ENCODE assay signal across 16 cellular contexts in the genomic region with DNA sequence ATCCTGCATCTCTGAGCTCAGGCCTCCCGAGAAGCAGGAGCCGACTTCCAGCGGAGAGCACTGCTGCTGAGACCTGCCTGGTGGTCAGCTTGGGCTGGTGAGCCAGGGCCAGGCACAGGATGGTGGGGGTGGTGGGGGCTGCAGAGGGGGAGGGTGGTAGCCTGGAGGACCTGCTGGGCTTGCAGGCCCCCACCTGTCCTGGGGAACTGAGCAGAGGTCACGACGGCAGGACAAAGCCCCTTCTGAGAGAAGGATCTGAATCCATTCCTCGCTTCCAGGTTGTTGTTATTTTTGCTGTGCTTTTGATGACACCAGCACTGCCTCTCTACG. TPM values are rescaled to one million over a fixed set of nuclear protein-coding genes. Genes with fewer than 3 reads are reported as not detected.
DNase-seq lines count a peak whose midpoint lies in the region; ATAC-seq and TF ChIP-seq lines count a peak whose summit lies in the region.
"Had no signal": no experiment of that assay in that cellular context is flagged by ENCODE, and none has a peak within 500 bp of the region (broad histone marks: within the 10 kb centered on the region; RNA-seq: fewer than 3 reads in every experiment).

No MANE protein-coding gene starts in this region.

- no peak overlapping the region for H3K4me3 Mint-ChIP-seq in activated naive CD4-positive, alpha-beta T cell treated with anti-CD3 and anti-CD28 coated beads, Interleukin-2, amount 10 ng/mL, durations not matched to agents 7 days and 5 days
- no peak overlapping the region for H3K4me3 Mint-ChIP-seq in neural progenitor cell
- H3K4me3 Mint-ChIP-seq: GM23338 had no signal

- peak; percentile 8 for DNase-seq in activated naive CD4-positive, alpha-beta T cell treated with anti-CD3 and anti-CD28 coated beads, Interleukin-2, amount 10 ng/mL, durations not matched to agents 7 days and 5 days
- no peak for DNase-seq in activated naive CD4-positive, alpha-beta T cell (lab: John Stamatoyannopoulos, UW)
- DNase-seq in DND-41 (no peak), neural progenitor cell (ENCODE audit: low spot score) (no peak), spleen (peak; percentile 52), NCI-H526 (lab: John Stamatoyannopoulos, UW) (no peak), PC-9 (no peak)
- DNase-seq: 8988T; AML-193; C1 segment of cervical spinal cord; CD4-positive, alpha-beta memory T cell; DMS79; EL; H7 had no signal

- no peaks in the 10 kb centered on the region for H3K9me2 ChIP-seq in PC-9 (ENCODE audit: insufficient read depth)

- no peak overlapping the region for H3K27ac Mint-ChIP-seq in activated naive CD4-positive, alpha-beta T cell treated with anti-CD3 and anti-CD28 coated beads, Interleukin-2, amount 10 ng/mL, durations not matched to agents 7 days and 5 days
- no peak overlapping the region for H3K27ac Mint-ChIP-seq in neural progenitor cell

- ATAC-seq in DND-41 (ENCODE audit: insufficient read depth, low read depth) (no peak), HG02571 (IDR thresholded peaks at IDR 0.05; ENCODE audit: unreplicated experiment) (no peak)
- ATAC-seq: GM23338 had no signal

- no peaks in the 10 kb centered on the region for H3K9me3 ChIP-seq in DND-41 (ENCODE audit: insufficient read depth, low read length, severe bottlenecking)
- H3K9me3 ChIP-seq in neural progenitor cell (ENCODE audit: low read depth), result no peaks in the 10 kb centered on the region
- no peaks in the 10 kb centered on the region for H3K9me3 ChIP-seq in spleen
- H3K9me3 ChIP-seq in PC-9 (ENCODE audit: insufficient read depth, low read depth), result no peaks in the 10 kb centered on the region

- intact Hi-C loops in spleen (cut with DNase I; ENCODE audit: low total_unique reads) (no loop called here), PC-9 (cut with micrococcal nuclease; ENCODE audit: unreplicated experiment) (loop anchor here (10.0 kb wide), 1 partner anchor 53 kb away; no protein-coding TSS in a partner anchor)

- H3K27me3 ChIP-seq in DND-41 (ENCODE audit: insufficient read depth, low read length, poor library complexity), result no peaks in the 10 kb centered on the region
- H3K27me3 ChIP-seq in neural progenitor cell, result no peaks in the 10 kb centered on the region
- H3K27me3 ChIP-seq in spleen (replicated peaks in 1 of 7), result peaks cover 0 to 6% (median 0%) of the 10 kb centered on the region in 7 donors
- H3K27me3 ChIP-seq in PC-9 (ENCODE audit: insufficient read depth, low read depth), result no peaks in the 10 kb centered on the region

- BruUV-seq in PC-9 (replicated peaks; lab: Mats Ljungman, UMichigan), result no TSS peak

- no peaks in the 10 kb centered on the region for H3K36me3 ChIP-seq in DND-41 (ENCODE audit: insufficient read depth, low read length)
- H3K36me3 ChIP-seq in neural progenitor cell, result no peaks in the 10 kb centered on the region
- H3K36me3 ChIP-seq in spleen, result no peaks in the 10 kb centered on the region
- H3K36me3 ChIP-seq in PC-9 (ENCODE audit: low read depth), result no peaks in the 10 kb centered on the region

- H3K36me3 Mint-ChIP-seq in activated naive CD4-positive, alpha-beta T cell treated with anti-CD3 and anti-CD28 coated beads, Interleukin-2, amount 10 ng/mL, durations not matched to agents 7 days and 5 days, result no peaks in the 10 kb centered on the region
- no peaks in the 10 kb centered on the region for H3K36me3 Mint-ChIP-seq in neural progenitor cell
- H3K36me3 Mint-ChIP-seq: CD4-positive, alpha-beta memory T cell had no signal

- H3K4me3 ChIP-seq in DND-41 (ENCODE audit: low read depth in 1 of 2, low read length in 2 of 2), result peak overlapping the region in 1 of 2 experiments; percentile 51; a peak in 2 of 4 replicates
- no peak overlapping the region for H3K4me3 ChIP-seq in neural progenitor cell
- no peak overlapping the region for H3K4me3 ChIP-seq in spleen
- H3K4me3 ChIP-seq in PC-9, result no peak overlapping the region
- H3K4me3 ChIP-seq: GM23338 had no signal

- POLR2A ChIA-PET in PC-9 (lab: Charles Lee; ENCODE audit: unreplicated experiment), result no interaction called here

- H3K4me1 ChIP-seq in DND-41 (ENCODE audit: insufficient read depth, low read length), result peaks cover 99% of the 10 kb centered on the region
- no peaks in the 10 kb centered on the region for H3K4me1 ChIP-seq in neural progenitor cell
- H3K4me1 ChIP-seq in spleen, result peaks cover 0 to 69% (median 29%) of the 10 kb centered on the region in 6 donors
- peaks cover 17% of the 10 kb centered on the region; the same call in 1 of the 2 replicates for H3K4me1 ChIP-seq in PC-9 (replicated peaks; ENCODE audit: insufficient read depth)

- no peaks in the 10 kb centered on the region for H3K4me1 Mint-ChIP-seq in activated naive CD4-positive, alpha-beta T cell treated with anti-CD3 and anti-CD28 coated beads, Interleukin-2, amount 10 ng/mL, durations not matched to agents 7 days and 5 days
- peaks cover 11% of the 10 kb centered on the region for H3K4me1 Mint-ChIP-seq in neural progenitor cell

- peak overlapping the region; percentile 94 for H3K27ac ChIP-seq in DND-41 (ENCODE audit: low read length)
- H3K27ac ChIP-seq in neural progenitor cell, result no peak overlapping the region
- H3K27ac ChIP-seq in spleen, result peak overlapping the region in 1 of 8 donors; percentile 46
- H3K27ac ChIP-seq in PC-9, result no peak overlapping the region

- H3K9ac ChIP-seq in DND-41 (ENCODE audit: low read depth, low read length) (peak overlapping the region; percentile 60), neural progenitor cell (no peak overlapping the region)

- peaks cover 21% of the 10 kb centered on the region for H3K27me3 Mint-ChIP-seq in activated naive CD4-positive, alpha-beta T cell treated with anti-CD3 and anti-CD28 coated beads, Interleukin-2, amount 10 ng/mL, durations not matched to agents 7 days and 5 days
- peaks cover 15% of the 10 kb centered on the region for H3K27me3 Mint-ChIP-seq in neural progenitor cell (ENCODE audit: insufficient read depth, low read depth)

- H3K79me2 ChIP-seq in DND-41 (ENCODE audit: insufficient read depth, low read length) (peaks cover 19% of the 10 kb centered on the region), neural progenitor cell (ENCODE audit: low read depth) (no peaks in the 10 kb centered on the region), PC-9 (ENCODE audit: low read depth) (no peaks in the 10 kb centered on the region)

- H3F3A ChIP-seq in neural progenitor cell (ENCODE audit: low read depth), result no peaks in the 10 kb centered on the region
- H3F3A ChIP-seq in PC-9 (ENCODE audit: insufficient read depth, low read depth), result no peaks in the 10 kb centered on the region

- CTCF ChIA-PET in activated naive CD4-positive, alpha-beta T cell treated with anti-CD3 and anti-CD28 coated beads, Interleukin-2, amount 10 ng/mL, durations not matched to agents 7 days and 5 days (lab: Charles Lee), result no interaction called here
- CTCF ChIA-PET in PC-9 (lab: Charles Lee), result no interaction called here

- H3K9me3 Mint-ChIP-seq in activated naive CD4-positive, alpha-beta T cell treated with anti-CD3 and anti-CD28 coated beads, Interleukin-2, amount 10 ng/mL, durations not matched to agents 7 days and 5 days, result no peaks in the 10 kb centered on the region
- H3K9me3 Mint-ChIP-seq in neural progenitor cell, result no peaks in the 10 kb centered on the region
- H3K9me3 Mint-ChIP-seq: CD4-positive, alpha-beta memory T cell; GM23338 had no signal

- H2AFZ ChIP-seq in DND-41 (ENCODE audit: low read depth, low read length) (peak overlapping the region; percentile 35), neural progenitor cell (replicated peaks) (peak overlapping the region; percentile 26), PC-9 (no peak overlapping the region)
- H2AFZ ChIP-seq: GM23338 had no signal

- H4K20me1 ChIP-seq in DND-41 (ENCODE audit: insufficient read depth, low read length), result no peaks in the 10 kb centered on the region
- H4K20me1 ChIP-seq in neural progenitor cell (ENCODE audit: low read depth), result no peaks in the 10 kb centered on the region
- no peaks in the 10 kb centered on the region for H4K20me1 ChIP-seq in PC-9 (ENCODE audit: insufficient read depth)

- TF ChIP-seq CTCF in DND-41 (IDR thresholded peaks at IDR 0.05; ENCODE audit: borderline replicate concordance, extremely low read depth, low read length, poor library complexity, severe bottlenecking) (no peak), neural progenitor cell (IDR thresholded peaks at IDR 0.05) (no peak), spleen (IDR thresholded peaks at IDR 0.05 in 8 of 11, conservative IDR thresholded peaks at IDR 0.05 in 3 of 11) (no peak), PC-9 (conservative IDR thresholded peaks at IDR 0.05) (no peak)

- 84 to 89% (median 88%) methylated on average over 4 to 7 of the region's 7 CpGs for WGBS in spleen, 5 donors

- H3K4me2 ChIP-seq in DND-41 (ENCODE audit: insufficient read depth, low read length), result peak overlapping the region; percentile 65
- H3K4me2 ChIP-seq in neural progenitor cell, result no peak overlapping the region
- H3K4me2 ChIP-seq in PC-9, result no peak overlapping the region
- H3K4me2 ChIP-seq: GM23338 had no signal

- no peak for TF ChIP-seq POLR2A in spleen (IDR thresholded peaks at IDR 0.05)

RNA-seq across cellular contexts. Expression of gene CD93, which starts 35.6 kb away (rescaled TPM):
- total RNA-seq in neural progenitor cell (ENCODE audit: low replicate concordance) (not detected in 2 replicates), spleen (100 to 1,000 TPM in 1 of 7 donors, 10 to 100 TPM in 6; 50.4 to 103 (median 75.4) TPM), PC-9 (2021) (0.07 TPM in 1 of 2 replicates, not detected in the other)
- polyA plus RNA-seq in spleen, result 1 to 10 TPM; 4.1 to 6.0 (median 5.9) TPM
- total RNA-seq: GM23338 had no signal

Comparison
In these comparisons a context has a peak if more than half of its experiments do, and no peak if none do; other contexts are left out.
1. DNase-seq: peak in activated naive CD4-positive, alpha-beta T cell treated with anti-CD3 and anti-CD28 coated beads, Interleukin-2, amount 10 ng/mL, durations not matched to agents 7 days and 5 days (single experiment) and spleen (single experiment); none in activated naive CD4-positive, alpha-beta T cell (0 of 4), DND-41 (single experiment), neural progenitor cell (single experiment), NCI-H526 (0 of 2) and PC-9 (0 of 2).
2. RNA of gene CD93, which starts 35.6 kb away (total RNA-seq): 50.4 to 103 TPM in spleen; 0.07 TPM in PC-9 and not detected in neural progenitor cell; every median in the first group is over 10 times any median in the second.